ENCODE assay signal across 34 cellular contexts in genomic region chr4:5715357-5715756, GRCh38.
"Had no signal": no experiment of that assay in that cellular context is flagged by ENCODE, and none has a peak within 500 bp of the region (broad histone marks: within the 10 kb centered on the region; RNA-seq: fewer than 3 reads in every experiment).

No MANE protein-coding gene starts in this region.

- H3K27ac Mint-ChIP-seq: activated CD4-positive, alpha-beta memory T cell treated with anti-CD3 and anti-CD28 coated beads, Interleukin-2, amount 10 ng/mL, durations not matched to agents 7 days and 5 days; activated CD4-positive, alpha-beta T cell treated with anti-CD3 and anti-CD28 coated beads for 36 hours; activated CD4-positive, alpha-beta T cell treated with anti-CD3 and anti-CD28 coated beads, Interleukin-2, amount 10 ng/mL, durations not matched to agents 24 days and 14 days; activated naive CD8-positive, alpha-beta T cell; activated T-cell treated with anti-CD3 and anti-CD28 coated beads, Interleukin-2, amount 50 U/mL, for 24 hours; activated T-helper 17 cell treated with anti-CD3 and anti-CD28 coated beads, Interleukin-2, amount 50 U/mL, for 72 hours; effector memory CD8-positive, alpha-beta T cell; T-helper 1 cell treated with Interleukin-12 subunit alpha and Interleukin-12 subunit beta and Interleukin-4 antibody, amounts not matched to agents 30 μg/mL and 1 μg/mL, for 36 hours had no signal

- H3K9me3 Mint-ChIP-seq: effector memory CD8-positive, alpha-beta T cell had no signal

- H3K27me3 ChIP-seq: adrenal gland, body of pancreas, esophagus muscularis mucosa, gastroesophageal sphincter, hepatocyte had no signal

- H3K4me1 ChIP-seq: adrenal gland had no signal

- DNase-seq: activated CD4-positive, alpha-beta memory T cell treated with anti-CD3 and anti-CD28 coated beads, Interleukin-2, amount 10 ng/mL, durations not matched to agents 7 days and 5 days; activated CD4-positive, alpha-beta T cell treated with anti-CD3 and anti-CD28 coated beads for 36 hours; activated CD4-positive, alpha-beta T cell treated with anti-CD3 and anti-CD28 coated beads, Interleukin-2, amount 10 ng/mL, durations not matched to agents 24 days and 14 days; activated CD4-positive, CD25-positive, alpha-beta regulatory T cell; activated CD4-positive, CD25-positive, alpha-beta regulatory T cell treated with anti-CD3 and anti-CD28 coated beads, Interleukin-2, amount 50 U/mL, for 72 hours; activated CD8-positive, alpha-beta memory T cell treated with anti-CD3 and anti-CD28 coated beads, Interleukin-2, amount 50 U/mL, for 48 hours; activated effector memory CD4-positive, alpha-beta T cell treated with Interleukin-2 at 50 U/mL for 16 hours; activated gamma-delta T cell treated with Interleukin-2 at 50 U/mL for 16 hours; activated naive CD4-positive, alpha-beta T cell treated with anti-CD3 and anti-CD28 coated beads, Interleukin-2, amount 50 U/mL, for 16 hours; activated naive CD4-positive, alpha-beta T cell treated with Interleukin-2 at 50 U/mL for 16 hours; activated T-cell treated with anti-CD3 and anti-CD28 coated beads for 4 hours; activated T-cell treated with anti-CD3 and anti-CD28 coated beads, Interleukin-2, amount 50 U/mL, for 24 hours; amygdala; aorta; body of pancreas; caudate nucleus; cortex of kidney; dermis blood vessel endothelial cell; effector CD4-positive, alpha-beta T cell; effector memory CD8-positive, alpha-beta T cell; erythroblast; foreskin melanocyte; heart right ventricle; T1000; WERI-Rb-1 had no signal

- FAIRE-seq: colon, endometrium had no signal

- H2AFZ ChIP-seq: hepatocyte had no signal

- H3K9me3 ChIP-seq: adrenal gland, body of pancreas had no signal

- H3K4me3 Mint-ChIP-seq: activated CD4-positive, alpha-beta memory T cell treated with anti-CD3 and anti-CD28 coated beads, Interleukin-2, amount 10 ng/mL, durations not matched to agents 7 days and 5 days; activated CD4-positive, alpha-beta T cell treated with anti-CD3 and anti-CD28 coated beads for 36 hours; activated CD4-positive, alpha-beta T cell treated with anti-CD3 and anti-CD28 coated beads, Interleukin-2, amount 10 ng/mL, durations not matched to agents 24 days and 14 days; activated naive CD8-positive, alpha-beta T cell; activated T-cell treated with anti-CD3 and anti-CD28 coated beads, Interleukin-2, amount 50 U/mL, for 24 hours; activated T-helper 17 cell treated with anti-CD3 and anti-CD28 coated beads, Interleukin-2, amount 50 U/mL, for 72 hours; effector memory CD8-positive, alpha-beta T cell; T-helper 1 cell treated with Interleukin-12 subunit alpha and Interleukin-12 subunit beta and Interleukin-4 antibody, amounts not matched to agents 30 μg/mL and 1 μg/mL, for 36 hours had no signal

- H3K27ac ChIP-seq: adrenal gland, body of pancreas, esophagus muscularis mucosa, gastroesophageal sphincter, heart right ventricle, hepatocyte, WERI-Rb-1 had no signal

- H3K4me3 ChIP-seq: adrenal gland, body of pancreas, esophagus muscularis mucosa, gastroesophageal sphincter, heart right ventricle, hepatocyte had no signal

- ATAC-seq: activated CD4-positive, alpha-beta T cell treated with anti-CD3 and anti-CD28 coated beads for 36 hours; activated T-helper 17 cell treated with anti-CD3 and anti-CD28 coated beads, Interleukin-2, amount 50 U/mL, for 72 hours; body of pancreas; effector memory CD8-positive, alpha-beta T cell; gastroesophageal sphincter; heart right ventricle had no signal

- H3K36me3 ChIP-seq: adrenal gland had no signal

- H3K4me2 ChIP-seq: hepatocyte had no signal
